Comparison of ENCODE assay signal across 14 cellular contexts in genomic region chr6:137236581-137237355, GRCh38. TPM values are rescaled to one million over a fixed set of nuclear protein-coding genes. Genes with fewer than 3 reads are reported as not detected.
A peak's percentile ranks its signal among the peaks of the same experiment; 100 is the strongest.
DNase-seq lines count a peak whose midpoint lies in the region; ATAC-seq, FAIRE-seq and TF ChIP-seq lines count a peak whose summit lies in the region.
"Had no signal": no experiment of that assay in that cellular context is flagged by ENCODE, and none has a peak within 500 bp of the region (broad histone marks: within the 10 kb centered on the region; RNA-seq: fewer than 3 reads in every experiment).

No MANE protein-coding gene starts in this region.

- H3K27ac ChIP-seq in ACC112 (ENCODE audit: low read depth, low read length): peak overlapping the region; percentile 59; the same call in 1 of the 2 replicates
- H3K27ac ChIP-seq in neutrophil: peak overlapping the region; percentile 88
- no peak overlapping the region for H3K27ac ChIP-seq in pancreas
- peak overlapping the region in 2 of 59 donors; percentile 16 to 46 for H3K27ac ChIP-seq in dorsolateral prefrontal cortex
- H3K27ac ChIP-seq: SK-N-MC, suprapubic skin had no signal

- no peak for FAIRE-seq in pancreas (lab: Jason Lieb, UNC)

- no peak for ATAC-seq in pancreas
- ATAC-seq: left lobe of liver had no signal

- H3K4me3 ChIP-seq in ACC112 (ENCODE audit: low read depth, low read length) (no peak overlapping the region), neutrophil (ENCODE audit: low read depth in 1 of 2, low read length in 1 of 2) (no peak overlapping the region), pancreas (no peak overlapping the region), dorsolateral prefrontal cortex (no peak overlapping the region)
- H3K4me3 ChIP-seq: SK-N-MC, suprapubic skin had no signal

- H3K36me3 ChIP-seq in ACC112 (ENCODE audit: insufficient read depth, low read length): no peaks in the 10 kb centered on the region
- H3K36me3 ChIP-seq in neutrophil: no peaks in the 10 kb centered on the region
- no peaks in the 10 kb centered on the region for H3K36me3 ChIP-seq in pancreas
- H3K36me3 ChIP-seq: suprapubic skin had no signal

- no peak overlapping the region for H2AFZ ChIP-seq in ACC112 (ENCODE audit: low read length, unreplicated experiment)

- no peaks in the 10 kb centered on the region for H3K27me3 ChIP-seq in ACC112 (ENCODE audit: insufficient read depth, low read length)
- no peaks in the 10 kb centered on the region for H3K27me3 ChIP-seq in neutrophil
- H3K27me3 ChIP-seq in pancreas: no peaks in the 10 kb centered on the region
- H3K27me3 ChIP-seq in dorsolateral prefrontal cortex: no peaks in the 10 kb centered on the region
- H3K27me3 ChIP-seq: suprapubic skin had no signal

- no peaks in the 10 kb centered on the region for H3K9me3 ChIP-seq in neutrophil
- no peaks in the 10 kb centered on the region for H3K9me3 ChIP-seq in pancreas
- H3K9me3 ChIP-seq: suprapubic skin had no signal

- intact Hi-C loops in pancreas (cut with DNase I): no loop called here
- intact Hi-C loops in dorsolateral prefrontal cortex (cut with DNase I): no loop called here

- H3K4me1 ChIP-seq in ACC112 (ENCODE audit: control insufficient read depth, insufficient read depth, low read length, unreplicated experiment): peaks cover 47% of the 10 kb centered on the region
- peaks cover 96% of the 10 kb centered on the region in 2 experiments for H3K4me1 ChIP-seq in neutrophil (ENCODE audit: control insufficient read depth in 1 of 2, insufficient read depth in 1 of 2, low read depth in 1 of 2, low read length in 1 of 2)
- peaks cover 0 to 25% (median 0%) of the 10 kb centered on the region in 3 donors for H3K4me1 ChIP-seq in pancreas

- DNase-seq in HT-29 (ENCODE audit: low spot score) (peak; percentile 76), dedifferentiated amniotic fluid mesenchymal stem cell (ENCODE audit: extremely low spot score) (peak; percentile 32), NCI-H774 (lab: John Stamatoyannopoulos, UW) (no peak), pancreas (no peak), dorsolateral prefrontal cortex (no peak), HUDEP-2 (lab: John Stamatoyannopoulos, UW; ENCODE audit: unreplicated experiment in 76 of 76) (no peak)
- DNase-seq: activated effector memory CD4-positive, alpha-beta T cell treated with anti-CD3 and anti-CD28 coated beads, Interleukin-2, amount 50 U/mL, for 16 hours; endodermal cell; NCI-H2171 treated with DMSO at 0.1 percent for 48 hours had no signal

- WGBS in pancreas, 2 donors: 66 to 71% methylated on average over 5 of the region's 5 CpGs

- TF ChIP-seq CTCF in neutrophil (IDR thresholded peaks at IDR 0.05) (no peak), pancreas (IDR thresholded peaks at IDR 0.05) (no peak), dorsolateral prefrontal cortex (IDR thresholded peaks at IDR 0.05 in 54 of 56, conservative IDR thresholded peaks at IDR 0.05 in 2 of 56; ENCODE audit: low read depth in 1 of 56, partially characterized antibody in 56 of 56) (no peak)

- H3K79me2 ChIP-seq in ACC112 (ENCODE audit: control insufficient read depth, insufficient read depth, low read length, unreplicated experiment): no peaks in the 10 kb centered on the region

RNA-seq across cellular contexts. Expression of gene IFNGR1, which starts 17.6 kb away (rescaled TPM):
- total RNA-seq in HT-29 (2014; rRNA removed; shearing (Covaris generic)): 33.4 and 34.9 TPM in 2 replicates
- total RNA-seq in pancreas: 10 to 100 TPM; 14.1 to 65.5 (median 19.9) TPM
- 10 to 100 TPM; 22.0 to 30.7 TPM for polyA plus RNA-seq in pancreas
- total RNA-seq in dorsolateral prefrontal cortex: 10 to 100 TPM; 27.5 to 68.4 (median 46.0) TPM

Comparison
In these comparisons a context has a peak if more than half of its experiments do, and no peak if none do; other contexts are left out.
1. H3K27ac ChIP-seq: peak in ACC112 (single experiment) and neutrophil (single experiment); none in pancreas (0 of 4).
2. DNase-seq: peak in HT-29 (single experiment) and dedifferentiated amniotic fluid mesenchymal stem cell (single experiment); none in NCI-H774 (single experiment), pancreas (0 of 6), dorsolateral prefrontal cortex (0 of 10) and HUDEP-2 (0 of 76).